18 cellular contexts compared by ENCODE assay signal in the genomic region with DNA sequence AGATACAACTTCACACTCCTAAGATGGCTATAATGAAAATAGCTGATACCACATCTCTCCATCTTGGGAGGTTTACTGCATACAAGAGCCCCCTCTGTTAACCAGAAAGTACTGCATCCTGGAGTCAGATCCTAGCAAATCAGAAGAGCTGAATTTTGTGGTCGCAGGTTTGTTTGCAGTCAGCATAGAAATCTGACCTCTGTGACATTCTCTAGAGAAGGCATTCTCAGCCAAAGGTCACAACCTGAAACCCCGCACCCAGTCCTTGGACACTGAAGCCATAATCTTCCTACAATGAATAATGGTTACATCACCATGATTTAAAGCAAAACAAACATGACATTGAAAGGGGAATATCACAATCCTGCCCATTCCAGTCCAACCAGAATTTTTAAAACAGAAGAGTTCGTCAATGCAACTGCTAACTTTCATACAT. TPM values are rescaled to one million over a fixed set of nuclear protein-coding genes. Genes with fewer than 3 reads are reported as not detected.
DNase-seq lines count a peak whose midpoint lies in the region; ATAC-seq, FAIRE-seq and TF ChIP-seq lines count a peak whose summit lies in the region.
"Had no signal": no experiment of that assay in that cellular context is flagged by ENCODE, and none has a peak within 500 bp of the region (broad histone marks: within the 10 kb centered on the region; RNA-seq: fewer than 3 reads in every experiment).

No MANE protein-coding gene starts in this region.

- no peaks in the 10 kb centered on the region for H3K27me3 ChIP-seq in K562 (ENCODE audit: control insufficient read depth in 2 of 2, insufficient read depth in 2 of 2, low read length in 2 of 2)
- H3K27me3 ChIP-seq: sigmoid colon had no signal

- H3K4me1 Mint-ChIP-seq in nephron, result peaks cover 9% of the 10 kb centered on the region
- H3K4me1 Mint-ChIP-seq: naive thymus-derived CD8-positive, alpha-beta T cell had no signal

- no peaks in the 10 kb centered on the region for H3K9me3 ChIP-seq in K562 (replicated peaks; ENCODE audit: control insufficient read depth, insufficient read depth, low read depth, low read length)
- H3K9me3 ChIP-seq: sigmoid colon had no signal

- ATAC-seq in K562 (0 out of 3 replicates have a peak, but pooled peaks have one; percentile 55), GM21526 (IDR thresholded peaks at IDR 0.05; ENCODE audit: low FRiP score, unreplicated experiment) (no peak)
- no peak for ATAC-seq in stimulated activated naive CD8-positive, alpha-beta T cell treated with anti-CD3 and anti-CD28 coated beads, Interleukin-15, Interleukin-2, amounts not matched to agents 100 U/mL and 50 U/mL, for 24 hours
- ATAC-seq: left lobe of liver; naive thymus-derived CD8-positive, alpha-beta T cell had no signal

- no peak overlapping the region for H3K4me2 ChIP-seq in K562 (ENCODE audit: insufficient read depth, low read length)

- no peaks in the 10 kb centered on the region for H3K4me1 ChIP-seq in K562 (replicated peaks in 1 of 2; ENCODE audit: control insufficient read depth in 2 of 2, insufficient read depth in 2 of 2, low read length in 2 of 2)
- H3K4me1 ChIP-seq: sigmoid colon had no signal

- no peak overlapping the region for H2AFZ ChIP-seq in K562 (ENCODE audit: low read depth, low read length)

- no peaks in the 10 kb centered on the region for H3K27me3 Mint-ChIP-seq in nephron (ENCODE audit: low read depth)
- H3K27me3 Mint-ChIP-seq: naive thymus-derived CD8-positive, alpha-beta T cell had no signal

- CTCF ChIA-PET in K562 (lab: Yijun Ruan, JAX; ENCODE audit: low intra/inter-chr PET ratio), result no interaction called here

- H3K4me3 Mint-ChIP-seq in nephron, result no peak overlapping the region
- H3K4me3 Mint-ChIP-seq: activated T-helper 1 cell treated with anti-CD3 and anti-CD28 coated beads, Interleukin-12 subunit alpha, Interleukin-12 subunit beta, Interleukin-2, Interleukin-4 antibody, amounts not matched to agents 30 ng/mL and 10 ng/mL and 1 ng/mL, durations not matched to agents 14 hours and 24 hours and 36 hours; naive thymus-derived CD8-positive, alpha-beta T cell had no signal

- intact Hi-C loops in K562 (cut with micrococcal nuclease), result no loop called here

- no peaks in the 10 kb centered on the region for H3K36me3 ChIP-seq in K562 (ENCODE audit: control insufficient read depth, insufficient read depth, low read length)
- H3K36me3 ChIP-seq: sigmoid colon had no signal

- no peak overlapping the region for H3K9ac ChIP-seq in K562 (ENCODE audit: insufficient read depth in 1 of 2, low read depth in 2 of 2, low read length in 2 of 2)

- in situ Hi-C loops in K562 (cut with MboI), result no loop called here

- TF ChIP-seq CTCF in LNCaP clone FGC (IDR thresholded peaks at IDR 0.05; ENCODE audit: control insufficient read depth, extremely low read depth, insufficient read depth) (0 out of 2 replicates have a peak, but pooled peaks have one; percentile 2), K562 (IDR thresholded peaks at IDR 0.05 in 2 of 3, conservative IDR thresholded peaks at IDR 0.05 in 1 of 3; ENCODE audit: insufficient read depth in 2 of 3, low read depth in 1 of 3, low read length in 3 of 3) (peak in 1 of 3 experiments; percentile 4; a peak in 1 of 6 replicates), nephron (IDR thresholded peaks at IDR 0.05; ENCODE audit: unreplicated experiment in 3 of 3) (peak; percentile 27 to 34 (median 31))

- no peak overlapping the region for H3K27ac ChIP-seq in K562 (ENCODE audit: extremely low read depth, low read depth, low read length)
- H3K27ac ChIP-seq: sigmoid colon had no signal

- TF ChIP-seq RAD21 in K562 (CRISPR knock-in tag; conservative IDR thresholded peaks at IDR 0.05 in 1 of 2, IDR thresholded peaks at IDR 0.05 in 1 of 2), result no peak

- TF ChIP-seq EP300 in K562 (IDR thresholded peaks at IDR 0.05; ENCODE audit: low read length), result no peak

- H3K27ac Mint-ChIP-seq in nephron, result peak overlapping the region in 1 of 3 experiments; percentile 53
- H3K27ac Mint-ChIP-seq: activated T-helper 1 cell treated with anti-CD3 and anti-CD28 coated beads, Interleukin-12 subunit alpha, Interleukin-12 subunit beta, Interleukin-2, Interleukin-4 antibody, amounts not matched to agents 30 ng/mL and 10 ng/mL and 1 ng/mL, durations not matched to agents 14 hours and 24 hours and 36 hours; naive thymus-derived CD8-positive, alpha-beta T cell had no signal

- DNase-seq in DMS53 treated with DMSO at 0.1 percent for 48 hours (lab: John Stamatoyannopoulos, UW; ENCODE audit: unreplicated experiment) (peak; percentile 62), LNCaP clone FGC (ENCODE audit: low read depth) (no peak), K562 (ENCODE audit: extremely low read depth in 1 of 4, low spot score in 3 of 4) (peak in 1 of 4 experiments; percentile 8), SW 1271 (lab: John Stamatoyannopoulos, UW) (no peak)
- no peak for DNase-seq in stimulated activated naive CD8-positive, alpha-beta T cell treated with anti-CD3 and anti-CD28 coated beads, Interleukin-15, Interleukin-2, amounts not matched to agents 100 U/mL and 50 U/mL, for 24 hours
- DNase-seq: activated CD4-positive, alpha-beta T cell treated with anti-CD3 and anti-CD28 coated beads, Interleukin-2, amount 50 U/mL, for 1 hour; aorta; COR-L47; effector memory CD4-positive, alpha-beta T cell; Karpas-422; naive thymus-derived CD8-positive, alpha-beta T cell; NCI-H2081; sigmoid colon had no signal

- no peak for FAIRE-seq in K562 (lab: Jason Lieb, UNC)

- POLR2A ChIA-PET in K562 (lab: Yijun Ruan, JAX), result no interaction called here

- no peaks in the 10 kb centered on the region for H3K9me1 ChIP-seq in K562 (ENCODE audit: control insufficient read depth, insufficient read depth, low read length)

- 0% methylated on average over 2 of the region's 3 CpGs for WGBS in K562 (ENCODE audit: insufficient coverage, low coverage, missing lambda C conversion rate)

- no peak overlapping the region for H3K4me3 ChIP-seq in LNCaP clone FGC (ENCODE audit: low read depth, low read length)
- no peak overlapping the region for H3K4me3 ChIP-seq in K562
- H3K4me3 ChIP-seq: sigmoid colon had no signal

- no peaks in the 10 kb centered on the region for H4K20me1 ChIP-seq in K562 (replicated peaks; ENCODE audit: control insufficient read depth, insufficient read depth, low read length)

- no peak for TF ChIP-seq POLR2A in K562 (conservative IDR thresholded peaks at IDR 0.05)

- BruUV-seq in K562 (replicated peaks; lab: Mats Ljungman, UMichigan), result no TSS peak

- peaks cover 19% of the 10 kb centered on the region for H3K9me3 Mint-ChIP-seq in nephron
- H3K9me3 Mint-ChIP-seq: activated T-helper 1 cell treated with anti-CD3 and anti-CD28 coated beads, Interleukin-12 subunit alpha, Interleukin-12 subunit beta, Interleukin-2, Interleukin-4 antibody, amounts not matched to agents 30 ng/mL and 10 ng/mL and 1 ng/mL, durations not matched to agents 14 hours and 24 hours and 36 hours had no signal

- H3K79me2 ChIP-seq in K562 (ENCODE audit: control insufficient read depth, insufficient read depth, low read length), result no peaks in the 10 kb centered on the region

- H3K36me3 Mint-ChIP-seq in nephron (ENCODE audit: low read depth), result peaks cover 19% of the 10 kb centered on the region
- H3K36me3 Mint-ChIP-seq: naive thymus-derived CD8-positive, alpha-beta T cell had no signal

TF ChIP-seq in K562, 482 proteins besides CTCF, POLR2A, EP300 and RAD21:
- TF ChIP-seq KDM1A (IDR thresholded peaks at IDR 0.05), result peak in 1 of 2 experiments; percentile 25; a peak in 1 of 4 replicates
- TF ChIP-seq NFATC3 (IDR thresholded peaks at IDR 0.05), result no peak
- no peak for TF ChIP-seq RFX1 (IDR thresholded peaks at IDR 0.05)

RNA-seq across cellular contexts. Expression of gene HS6ST2, which starts 17.7 kb away (rescaled TPM):
- not detected in 2 replicates for total RNA-seq in K562 (2011; cell fraction: chromatin; rRNA removed; ENCODE audit: low replicate concordance)
- not detected in 2 replicates for total RNA-seq in K562 (2011; cell fraction: nucleolus; rRNA removed)
- total RNA-seq in K562 (2011; cell fraction: nucleoplasm; rRNA removed), result not detected in 2 replicates
- not detected in 2 replicates for total RNA-seq in K562 (2014; rRNA removed)
- total RNA-seq in K562 (2014; rRNA removed; fragmentation: Illumina TruSeq; extraction: Trizol), result not detected in 2 replicates
- total RNA-seq in K562 (2015; rRNA removed; fragmentation: Illumina TruSeq; extraction: Trizol), result not detected in 2 replicates
- total RNA-seq in K562 (2021), result not detected in 2 replicates
- not detected in 2 replicates for polyA plus RNA-seq in K562 (2011; rRNA removed)
- not detected in 2 replicates for polyA plus RNA-seq in K562 (2011; cell fraction: cytosol; rRNA removed)
- polyA plus RNA-seq in K562 (2011; cell fraction: nucleus; rRNA removed), result not detected in 2 replicates
- polyA plus RNA-seq in K562 (2012), result not detected in 2 replicates
- not detected in 2 replicates for polyA plus RNA-seq in K562 (2014; fragmentation: Illumina TruSeq; extraction: Trizol)
- polyA plus RNA-seq in K562 (2014; fragmentation: Nextera tagmentation; extraction: Ambion mirVana), result not detected
- polyA plus RNA-seq in K562 (2014; rRNA removed), result not detected in 2 replicates
- not detected in 2 replicates for polyA minus RNA-seq in K562 (2011; rRNA and poly(A)+ RNA removed)
- polyA minus RNA-seq in K562 (2011; cell fraction: cytosol; rRNA and poly(A)+ RNA removed), result not detected in 2 replicates
- not detected in 2 replicates for polyA minus RNA-seq in K562 (2011; cell fraction: nucleus; rRNA and poly(A)+ RNA removed)
- total RNA-seq: left lobe of liver; naive thymus-derived CD8-positive, alpha-beta T cell; T-helper 2 cell treated with Interferon-gamma antibody and Interleukin-4, amounts not matched to agents 100 ng/mL and 5 ng/mL, for 36 hours had no signal
- polyA plus RNA-seq: aorta; naive thymus-derived CD8-positive, alpha-beta T cell had no signal
